ENCODE assay signal across 1 cellular context in genomic region chr1:112507336-112507735, GRCh38.
TF ChIP-seq lines count a peak whose summit lies in the region.

No MANE protein-coding gene starts in this region.

TF ChIP-seq in SK-N-SH treated with all-trans-retinoic acid at 6 μM for 48 hours, 23 proteins besides CTCF, POLR2A, EP300 and RAD21 (continued from another document):
- TF ChIP-seq, protein P1, sequence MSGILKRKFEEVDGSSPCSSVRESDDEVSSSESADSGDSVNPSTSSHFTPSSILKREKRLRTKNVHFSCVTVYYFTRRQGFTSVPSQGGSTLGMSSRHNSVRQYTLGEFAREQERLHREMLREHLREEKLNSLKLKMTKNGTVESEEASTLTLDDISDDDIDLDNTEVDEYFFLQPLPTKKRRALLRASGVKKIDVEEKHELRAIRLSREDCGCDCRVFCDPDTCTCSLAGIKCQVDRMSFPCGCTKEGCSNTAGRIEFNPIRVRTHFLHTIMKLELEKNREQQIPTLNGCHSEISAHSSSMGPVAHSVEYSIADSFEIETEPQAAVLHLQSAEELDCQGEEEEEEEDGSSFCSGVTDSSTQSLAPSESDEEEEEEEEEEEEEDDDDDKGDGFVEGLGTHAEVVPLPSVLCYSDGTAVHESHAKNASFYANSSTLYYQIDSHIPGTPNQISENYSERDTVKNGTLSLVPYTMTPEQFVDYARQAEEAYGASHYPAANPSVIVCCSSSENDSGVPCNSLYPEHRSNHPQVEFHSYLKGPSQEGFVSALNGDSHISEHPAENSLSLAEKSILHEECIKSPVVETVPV (CRISPR knock-in tag; IDR thresholded peaks at IDR 0.05), result no peak
- TF ChIP-seq POU6F1 (CRISPR knock-in tag; IDR thresholded peaks at IDR 0.05; ENCODE audit: borderline replicate concordance, low read depth) (no peak), ZFP3 (CRISPR knock-in tag; IDR thresholded peaks at IDR 0.05) (no peak)
